17 cellular contexts compared by ENCODE assay signal in genomic region chr20:19427480-19427879, GRCh38.
DNase-seq lines count a peak whose midpoint lies in the region; ATAC-seq and TF ChIP-seq lines count a peak whose summit lies in the region.
"Had no signal": no experiment of that assay in that cellular context is flagged by ENCODE, and none has a peak within 500 bp of the region (broad histone marks: within the 10 kb centered on the region; RNA-seq: fewer than 3 reads in every experiment).

No MANE protein-coding gene starts in this region.

- H4K5ac ChIP-seq in mesendoderm (ENCODE audit: low read length): no peak overlapping the region

- no peak overlapping the region for H2AFZ ChIP-seq in Karpas-422 (ENCODE audit: low read length)

- H3K4me2 ChIP-seq in mesendoderm (ENCODE audit: low read length) (no peak overlapping the region), Karpas-422 (ENCODE audit: low read depth, low read length, poor library complexity, severe bottlenecking) (no peak overlapping the region)

- H4K20me1 ChIP-seq in Karpas-422 (ENCODE audit: insufficient read depth, low read depth, low read length): no peaks in the 10 kb centered on the region

- H4K8ac ChIP-seq in mesendoderm (ENCODE audit: low read depth, low read length): no peak overlapping the region

- H2BK5ac ChIP-seq in mesendoderm (ENCODE audit: low read length): no peak overlapping the region

- H3K36me3 ChIP-seq in mesendoderm (ENCODE audit: control insufficient read depth, insufficient read depth, low read length) (no peaks in the 10 kb centered on the region), tibial artery (no peaks in the 10 kb centered on the region), Karpas-422 (ENCODE audit: insufficient read depth, low read length) (no peaks in the 10 kb centered on the region)
- H3K36me3 ChIP-seq: MG63, SJCRH30 had no signal

- H3K18ac ChIP-seq in mesendoderm (ENCODE audit: low read length): no peak overlapping the region

- TF ChIP-seq CTCF in tibial artery (IDR thresholded peaks at IDR 0.05): no peak

- no peak overlapping the region for H3K23ac ChIP-seq in mesendoderm (ENCODE audit: low read length)

- no peak overlapping the region for H3K9ac ChIP-seq in mesendoderm (ENCODE audit: low read length)
- no peak overlapping the region for H3K9ac ChIP-seq in Karpas-422 (ENCODE audit: low read length)

- H3K79me2 ChIP-seq in mesendoderm (ENCODE audit: control insufficient read depth, insufficient read depth, low read length): no peaks in the 10 kb centered on the region
- H3K79me2 ChIP-seq in Karpas-422 (ENCODE audit: low read length): no peaks in the 10 kb centered on the region

- H3K4me3 ChIP-seq in mesendoderm (ENCODE audit: low read length) (no peak overlapping the region), tibial artery (no peak overlapping the region), Karpas-422 (ENCODE audit: low read length) (no peak overlapping the region)
- H3K4me3 ChIP-seq: MG63, SJCRH30 had no signal

- intact Hi-C loops in tibial artery (cut with DNase I; ENCODE audit: low total_unique reads): no loop called here

- no CpG with 5 or more reads among the region's 9 CpGs for WGBS in mesendoderm (ENCODE audit: extremely low coverage, insufficient coverage, low lambda C conversion rate)

- H3K4me1 ChIP-seq in mesendoderm (ENCODE audit: control insufficient read depth, low read depth, low read length): peaks cover 16% of the 10 kb centered on the region
- peaks cover 0 to 59% (median 22%) of the 10 kb centered on the region in 4 donors for H3K4me1 ChIP-seq in tibial artery
- H3K4me1 ChIP-seq in Karpas-422 (ENCODE audit: low read length): peaks cover 9% of the 10 kb centered on the region
- H3K4me1 ChIP-seq: SJCRH30 had no signal

- no peak overlapping the region for H2BK15ac ChIP-seq in mesendoderm (replicated peaks; ENCODE audit: low read depth)

- H3K56ac ChIP-seq in mesendoderm (ENCODE audit: low read length): no peak overlapping the region

- H2AK5ac ChIP-seq in mesendoderm (ENCODE audit: low read length): no peak overlapping the region

- no peaks in the 10 kb centered on the region for H3K9me2 ChIP-seq in Karpas-422 (replicated peaks; ENCODE audit: insufficient read depth, low read length)

- H3K27ac ChIP-seq in mesendoderm (ENCODE audit: low read depth, low read length) (no peak overlapping the region), tibial artery (peak overlapping the region; percentile 8 to 21), Karpas-422 (ENCODE audit: low read length) (no peak overlapping the region)
- H3K27ac ChIP-seq: SJCRH30 had no signal

- peak; percentile 17 for DNase-seq in HuH-7 (ENCODE audit: low spot score)
- peak; percentile 29 for DNase-seq in amniotic epithelial cell (ENCODE audit: low read depth)
- peak; percentile 43 for DNase-seq in mesendoderm
- no peak for DNase-seq in tibial artery
- DNase-seq in Karpas-422: no peak
- DNase-seq in NCI-H774 (lab: John Stamatoyannopoulos, UW): no peak
- DNase-seq: DND-41, GOT3, kidney, MG63, natural killer cell, NCI-H146, NCI-H69, OCI-M1, SJCRH30 had no signal

- no peaks in the 10 kb centered on the region for H3K9me3 ChIP-seq in tibial artery
- H3K9me3 ChIP-seq in Karpas-422 (ENCODE audit: low read length): no peaks in the 10 kb centered on the region
- H3K9me3 ChIP-seq: MG63, SJCRH30 had no signal

- H3K27me3 ChIP-seq in mesendoderm (ENCODE audit: insufficient read depth, low read length, poor library complexity) (no peaks in the 10 kb centered on the region), tibial artery (no peaks in the 10 kb centered on the region), Karpas-422 (ENCODE audit: low read length) (no peaks in the 10 kb centered on the region)
- H3K27me3 ChIP-seq: MG63 had no signal

- H3K4ac ChIP-seq in mesendoderm (ENCODE audit: low read depth, low read length): no peak overlapping the region

- no peaks in the 10 kb centered on the region for H3K79me1 ChIP-seq in mesendoderm (ENCODE audit: low read length)

- ATAC-seq in GM18868 (IDR thresholded peaks at IDR 0.05; ENCODE audit: unreplicated experiment) (no peak), HG03039 (IDR thresholded peaks at IDR 0.05; ENCODE audit: unreplicated experiment) (no peak)
- ATAC-seq: natural killer cell had no signal

- no peak overlapping the region for H2BK120ac ChIP-seq in mesendoderm (ENCODE audit: low read depth, low read length)

Comparison
In these comparisons a context has a peak if more than half of its experiments do, and no peak if none do; other contexts are left out.
1. DNase-seq: peak in HuH-7 (single experiment), amniotic epithelial cell (single experiment) and mesendoderm (single experiment); none in tibial artery (0 of 2), Karpas-422 (single experiment) and NCI-H774 (single experiment).
2. H3K27ac ChIP-seq: peak in tibial artery (2 of 2); none in mesendoderm (single experiment) and Karpas-422 (single experiment).